In genomic region chr2:151344191-151344590, GRCh38 we compare ENCODE assay signal across 6 cellular contexts. TPM values are rescaled to one million over a fixed set of nuclear protein-coding genes. Genes with fewer than 3 reads are reported as not detected.
"Had no signal": no experiment of that assay in that cellular context is flagged by ENCODE, and none has a peak within 500 bp of the region (broad histone marks: within the 10 kb centered on the region; RNA-seq: fewer than 3 reads in every experiment).

No MANE protein-coding gene starts in this region.

RNA-seq across cellular contexts. Expression of gene TNFAIP6, which starts 13.2 kb away (rescaled TPM):
- total RNA-seq: activated CD4-positive, alpha-beta T cell treated with anti-CD3 and anti-CD28 coated beads for 36 hours; activated CD4-positive, alpha-beta T cell treated with anti-CD3 and anti-CD28 coated beads, Interleukin-2, amount 10 ng/mL, durations not matched to agents 7 days and 5 days; activated CD8-positive, alpha-beta T cell treated with anti-CD3 and anti-CD28 coated beads, Interleukin-2, amount 10 ng/mL, durations not matched to agents 7 days and 5 days; activated naive CD8-positive, alpha-beta T cell treated with anti-CD3 and anti-CD28 coated beads, Interleukin-2, amount 10 ng/mL, durations not matched to agents 7 days and 5 days; activated T-helper 2 cell treated with anti-CD3 and anti-CD28 coated beads, Interferon-gamma antibody, Interleukin-2, Interleukin-4, amounts not matched to agents 10 μg/mL and 5 μg/mL and 100 μg/mL, durations not matched to agents 14 hours and 24 hours and 36 hours; PC-9 had no signal
